9 cellular contexts compared by ENCODE assay signal in the genomic region with DNA sequence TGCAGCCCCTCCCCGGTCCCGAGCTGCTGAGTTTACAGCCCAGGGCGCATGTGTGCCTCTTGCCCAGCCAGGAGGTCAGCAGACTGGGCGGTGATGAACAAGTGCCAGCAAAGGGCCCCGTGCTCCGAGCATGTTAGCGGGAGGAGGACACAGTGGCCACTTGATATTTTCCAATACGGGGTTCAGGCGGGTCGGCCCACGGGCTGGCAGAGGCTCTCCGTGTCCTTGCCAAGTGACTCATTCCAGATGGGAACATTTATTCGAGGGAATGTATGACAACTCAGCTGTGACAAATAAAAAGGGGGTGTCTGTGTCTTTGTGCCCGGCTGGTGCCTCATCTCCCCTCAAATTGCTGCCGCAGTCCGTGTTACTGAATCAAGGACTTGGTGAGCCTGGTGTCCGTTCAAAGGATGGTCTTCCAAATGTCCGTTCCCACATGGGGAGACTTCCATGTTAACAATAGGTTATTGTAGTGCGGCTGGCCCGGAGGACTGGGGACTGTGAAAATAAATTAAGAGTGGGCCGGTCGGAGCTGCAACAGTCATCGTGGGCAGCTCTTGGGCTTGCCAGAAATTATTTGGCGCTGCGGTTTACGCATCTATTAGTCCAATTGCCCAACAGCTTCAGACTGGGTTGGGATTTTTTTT.
DNase-seq lines count a peak whose midpoint lies in the region; ATAC-seq and TF ChIP-seq lines count a peak whose summit lies in the region.
"Had no signal": no experiment of that assay in that cellular context is flagged by ENCODE, and none has a peak within 500 bp of the region (broad histone marks: within the 10 kb centered on the region; RNA-seq: fewer than 3 reads in every experiment).

No MANE protein-coding gene starts in this region.

- intact Hi-C loops in right lobe of liver (cut with DNase I): no loop called here

- TF ChIP-seq CTCF in right lobe of liver (IDR thresholded peaks at IDR 0.05): no peak
- no peak for TF ChIP-seq CTCF in suprapubic skin (IDR thresholded peaks at IDR 0.05)

- TF ChIP-seq POLR2A in right lobe of liver (IDR thresholded peaks at IDR 0.05) (peak; percentile 49), suprapubic skin (IDR thresholded peaks at IDR 0.05) (no peak)

- H3K4me1 Mint-ChIP-seq in activated T-cell treated with anti-CD3 and anti-CD28 coated beads, Interleukin-2, amount 50 U/mL, for 24 hours (ENCODE audit: low read depth): no peaks in the 10 kb centered on the region

- H3K4me3 ChIP-seq in right lobe of liver (peak overlapping the region in 2 of 3 donors; percentile 12 to 21), suprapubic skin (no peak overlapping the region)

- no peaks in the 10 kb centered on the region for H3K9me3 ChIP-seq in right lobe of liver
- H3K9me3 ChIP-seq in suprapubic skin: no peaks in the 10 kb centered on the region

- WGBS in right lobe of liver (ENCODE audit: insufficient coverage, low coverage, low lambda C conversion rate, missing lambda C conversion rate): 20% methylated on average over 17 of the region's 26 CpGs
- 36% methylated on average over 10 of the region's 26 CpGs for WGBS in suprapubic skin

- no peak overlapping the region for H3K4me3 Mint-ChIP-seq in activated T-cell treated with anti-CD3 and anti-CD28 coated beads, Interleukin-2, amount 50 U/mL, for 24 hours

- no peaks in the 10 kb centered on the region for H3K9me3 Mint-ChIP-seq in activated T-cell treated with anti-CD3 and anti-CD28 coated beads, Interleukin-2, amount 50 U/mL, for 24 hours

- H3K4me1 ChIP-seq in right lobe of liver (peaks cover 0 to 61% (median 29%) of the 10 kb centered on the region in 4 donors), suprapubic skin (peaks cover 37% of the 10 kb centered on the region)

- H3K27me3 Mint-ChIP-seq in activated T-cell treated with anti-CD3 and anti-CD28 coated beads, Interleukin-2, amount 50 U/mL, for 24 hours: no peaks in the 10 kb centered on the region

- no peaks in the 10 kb centered on the region for H3K27me3 ChIP-seq in right lobe of liver
- no peaks in the 10 kb centered on the region for H3K27me3 ChIP-seq in suprapubic skin

- H3K36me3 ChIP-seq in right lobe of liver: no peaks in the 10 kb centered on the region
- no peaks in the 10 kb centered on the region for H3K36me3 ChIP-seq in suprapubic skin

- peak; percentile 62 to 82 (median 70) for ATAC-seq in right lobe of liver
- ATAC-seq in GM18519 (IDR thresholded peaks at IDR 0.05; ENCODE audit: low FRiP score, unreplicated experiment): no peak

- no peak for TF ChIP-seq EP300 in suprapubic skin (IDR thresholded peaks at IDR 0.05)

- DNase-seq in HT1080 (ENCODE audit: low read depth) (peak; percentile 17), dermis blood vessel endothelial cell (peak; percentile 44), right lobe of liver (peak; percentile 84 to 95 (median 93)), suprapubic skin (ENCODE audit: low spot score in 2 of 2) (peak; percentile 92), GOT3 (lab: John Stamatoyannopoulos, UW) (no peak), T-helper 9 cell (no peak)
- no peak for DNase-seq in activated T-cell treated with anti-CD3 and anti-CD28 coated beads, Interleukin-2, amount 50 U/mL, for 24 hours

- peak overlapping the region; percentile 47 to 91 (median 74) for H3K27ac ChIP-seq in right lobe of liver
- peak overlapping the region; percentile 84 for H3K27ac ChIP-seq in suprapubic skin
- H3K27ac ChIP-seq: VCaP had no signal

- no peak overlapping the region for H3K27ac Mint-ChIP-seq in activated T-cell treated with anti-CD3 and anti-CD28 coated beads, Interleukin-2, amount 50 U/mL, for 24 hours

- no peaks in the 10 kb centered on the region for H3K36me3 Mint-ChIP-seq in activated T-cell treated with anti-CD3 and anti-CD28 coated beads, Interleukin-2, amount 50 U/mL, for 24 hours (ENCODE audit: low read depth)

Comparison
In these comparisons a context has a peak if more than half of its experiments do, and no peak if none do; other contexts are left out.
1. DNase-seq: peak in HT1080 (single experiment), dermis blood vessel endothelial cell (single experiment), right lobe of liver (3 of 3) and suprapubic skin (2 of 2); none in activated T-cell treated with anti-CD3 and anti-CD28 coated beads, Interleukin-2, amount 50 U/mL, for 24 hours (single experiment), GOT3 (single experiment) and T-helper 9 cell (single experiment).